31 cellular contexts compared by ENCODE assay signal in genomic region chr5:14508046-14508445, GRCh38.
"Had no signal": no experiment of that assay in that cellular context is flagged by ENCODE, and none has a peak within 500 bp of the region (broad histone marks: within the 10 kb centered on the region; RNA-seq: fewer than 3 reads in every experiment).

No MANE protein-coding gene starts in this region.

- FAIRE-seq: islet of Langerhans had no signal

- H3K27me3 Mint-ChIP-seq: activated naive CD8-positive, alpha-beta T cell treated with anti-CD3 and anti-CD28 coated beads for 36 hours; T-helper 17 cell had no signal

- H3K4me3 Mint-ChIP-seq: activated naive CD4-positive, alpha-beta T cell treated with anti-CD3 and anti-CD28 coated beads for 36 hours; activated naive CD8-positive, alpha-beta T cell treated with anti-CD3 and anti-CD28 coated beads for 36 hours; activated T-helper 1 cell treated with anti-CD3 and anti-CD28 coated beads, Interleukin-12 subunit alpha, Interleukin-12 subunit beta, Interleukin-2, Interleukin-4 antibody, amounts not matched to agents 30 ng/mL and 10 ng/mL and 1 ng/mL, durations not matched to agents 14 hours and 24 hours and 36 hours; brain; nephron; T-helper 17 cell had no signal

- H3K9me3 ChIP-seq: ascending aorta, left lung, lower lobe of right lung, mucosa of descending colon, tibial nerve had no signal

- H3K27me3 ChIP-seq: ascending aorta, cardiac muscle cell, dorsolateral prefrontal cortex, left lung, tibial nerve had no signal

- H3K4me1 ChIP-seq: ascending aorta, left lung, lower lobe of right lung, tibial nerve had no signal

- DNase-seq: activated CD4-positive, alpha-beta T cell treated with anti-CD3 and anti-CD28 coated beads for 48 hours; activated CD4-positive, alpha-beta T cell treated with anti-CD3 and anti-CD28 coated beads, Interleukin-2, amount 50 U/mL, for 48 hours; activated CD8-positive, alpha-beta memory T cell treated with anti-CD3 and anti-CD28 coated beads for 24 hours; activated effector memory CD4-positive, alpha-beta T cell treated with anti-CD3 and anti-CD28 coated beads, Interleukin-2, amount 50 U/mL, for 16 hours; activated naive CD4-positive, alpha-beta T cell treated with anti-CD3 and anti-CD28 coated beads for 36 hours; activated naive CD8-positive, alpha-beta T cell treated with anti-CD3 and anti-CD28 coated beads for 36 hours; activated T-cell treated with anti-CD3 and anti-CD28 coated beads, Interleukin-2, amount 50 U/mL, for 1 hour; cerebellar nuclear complex; dorsolateral prefrontal cortex; effector memory CD4-positive, alpha-beta T cell; foreskin melanocyte; left lung; lower lobe of right lung; mucosa of descending colon; nucleus accumbens; right cardiac atrium; stimulated activated CD4-positive, alpha-beta T cell treated with anti-CD3 and anti-CD28 coated beads, Interleukin-15, amount 100 ng/mL, for 24 hours; stimulated activated CD4-positive, alpha-beta T cell treated with anti-CD3 and anti-CD28 coated beads, Interleukin-2, amount 100 ng/mL, for 24 hours; stimulated activated naive CD4-positive, alpha-beta T cell; T-helper 17 cell; T1000; WERI-Rb-1 had no signal

- H3K27ac ChIP-seq: ascending aorta, cardiac muscle cell, coronary artery, left lung, lower lobe of right lung, tibial nerve, WERI-Rb-1 had no signal

- H3K27ac Mint-ChIP-seq: activated naive CD4-positive, alpha-beta T cell treated with anti-CD3 and anti-CD28 coated beads for 36 hours; activated naive CD8-positive, alpha-beta T cell treated with anti-CD3 and anti-CD28 coated beads for 36 hours; activated T-helper 1 cell treated with anti-CD3 and anti-CD28 coated beads, Interleukin-12 subunit alpha, Interleukin-12 subunit beta, Interleukin-2, Interleukin-4 antibody, amounts not matched to agents 30 ng/mL and 10 ng/mL and 1 ng/mL, durations not matched to agents 14 hours and 24 hours and 36 hours; nephron; T-helper 17 cell had no signal

- H3K4me3 ChIP-seq: ascending aorta, cardiac muscle cell, coronary artery, dorsolateral prefrontal cortex, left lung, lower lobe of right lung, mucosa of descending colon, tibial nerve had no signal

- H3K4me1 Mint-ChIP-seq: activated naive CD8-positive, alpha-beta T cell treated with anti-CD3 and anti-CD28 coated beads for 36 hours; brain; nephron had no signal

- ATAC-seq: activated CD4-positive, CD25-positive, alpha-beta regulatory T cell treated with anti-CD3 and anti-CD28 coated beads, Interleukin-2, amount 50 U/mL, for 24 hours; left lung; lower lobe of right lung; mucosa of descending colon; right cardiac atrium; T-helper 17 cell had no signal

- H3K9me3 Mint-ChIP-seq: activated naive CD4-positive, alpha-beta T cell treated with anti-CD3 and anti-CD28 coated beads for 36 hours; activated naive CD8-positive, alpha-beta T cell treated with anti-CD3 and anti-CD28 coated beads for 36 hours; activated T-helper 1 cell treated with anti-CD3 and anti-CD28 coated beads, Interleukin-12 subunit alpha, Interleukin-12 subunit beta, Interleukin-2, Interleukin-4 antibody, amounts not matched to agents 30 ng/mL and 10 ng/mL and 1 ng/mL, durations not matched to agents 14 hours and 24 hours and 36 hours; brain; nephron had no signal

- H3K36me3 Mint-ChIP-seq: activated naive CD8-positive, alpha-beta T cell treated with anti-CD3 and anti-CD28 coated beads for 36 hours had no signal
